16 cellular contexts compared by ENCODE assay signal in the genomic region with DNA sequence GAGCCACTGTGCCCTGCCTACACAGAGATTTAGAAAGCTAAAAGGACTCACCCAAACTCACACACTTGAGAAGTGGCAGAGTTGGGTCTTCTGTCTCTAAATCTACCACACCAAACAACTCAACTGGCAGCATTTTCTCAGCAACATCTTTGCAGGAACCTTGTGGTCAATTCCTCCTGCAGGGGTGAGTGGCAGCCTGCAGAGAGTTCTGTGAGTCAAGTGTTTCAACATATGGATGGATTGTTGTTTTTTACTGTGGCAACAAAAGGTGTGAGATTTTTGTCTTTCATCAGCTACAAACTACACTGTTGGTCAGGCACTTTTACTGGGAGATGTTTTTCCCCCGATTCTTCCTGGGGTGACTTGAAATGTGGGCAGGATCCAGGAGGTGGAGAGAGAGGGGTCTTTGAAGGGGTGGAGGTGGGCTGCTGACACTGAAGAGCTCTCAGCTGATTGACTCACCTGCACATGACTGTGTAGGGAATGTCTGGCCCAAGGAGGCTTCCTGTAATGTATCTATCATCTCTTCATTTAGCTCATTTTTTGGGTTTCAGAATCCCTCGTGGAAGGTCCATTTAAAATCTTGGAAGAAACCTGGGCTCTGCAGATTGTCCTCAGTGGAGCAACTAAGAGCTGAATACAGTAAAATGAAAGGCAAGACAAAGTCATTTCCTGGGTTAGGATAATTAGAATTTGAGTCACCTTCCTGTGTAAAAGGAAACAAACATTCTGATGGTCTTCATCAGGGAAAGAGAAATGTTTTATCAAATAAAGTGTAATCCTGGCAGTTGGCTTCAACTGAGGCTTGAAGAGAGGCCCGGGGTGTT.
DNase-seq lines count a peak whose midpoint lies in the region; ATAC-seq, FAIRE-seq and TF ChIP-seq lines count a peak whose summit lies in the region.
"Had no signal": no experiment of that assay in that cellular context is flagged by ENCODE, and none has a peak within 500 bp of the region (broad histone marks: within the 10 kb centered on the region; RNA-seq: fewer than 3 reads in every experiment).

No MANE protein-coding gene starts in this region.

- CTCF ChIA-PET in CD8-positive, alpha-beta T cell (lab: Charles Lee), result interaction anchor here (1.2 to 1.7 kb wide), 3 partner anchors 12 to 22 kb away, joined by 3 to 4 read pairs (median 3); no protein-coding TSS in a partner anchor

- peaks cover 11% of the 10 kb centered on the region for H3K4me1 ChIP-seq in astrocyte (ENCODE audit: insufficient read depth, low read length)
- no peaks in the 10 kb centered on the region for H3K4me1 ChIP-seq in CD8-positive, alpha-beta T cell (ENCODE audit: insufficient read depth, low read length)
- H3K4me1 ChIP-seq: adrenal gland had no signal

- no peak overlapping the region for H3K4me3 ChIP-seq in astrocyte (ENCODE audit: insufficient read depth, low read depth, low read length)
- H3K4me3 ChIP-seq in CD8-positive, alpha-beta T cell (ENCODE audit: low read depth, low read length), result no peak overlapping the region
- H3K4me3 ChIP-seq: adrenal gland, smooth muscle cell had no signal

- H3K4me1 Mint-ChIP-seq in astrocyte (ENCODE audit: low read depth, unreplicated experiment), result peaks cover 9% of the 10 kb centered on the region
- H3K4me1 Mint-ChIP-seq in natural killer cell treated with Interleukin-12 subunit alpha and Interleukin-12 subunit beta and Interleukin-15 and Interleukin-18, amount 100 ng/mL, for 72 hours (ENCODE audit: low read depth in 2 of 2), result peaks cover 33 to 35% of the 10 kb centered on the region in 2 donors
- no peaks in the 10 kb centered on the region for H3K4me1 Mint-ChIP-seq in CD8-positive, alpha-beta T cell (ENCODE audit: low read depth)

- no peaks in the 10 kb centered on the region for H4K20me1 ChIP-seq in astrocyte (ENCODE audit: insufficient read depth, low read length)

- peak; percentile 55 for FAIRE-seq in astrocyte (lab: Jason Lieb, UNC)
- FAIRE-seq: endometrium had no signal

- no peaks in the 10 kb centered on the region for H3K27me3 ChIP-seq in astrocyte (ENCODE audit: insufficient read depth, low read length)
- no peaks in the 10 kb centered on the region for H3K27me3 ChIP-seq in CD8-positive, alpha-beta T cell (ENCODE audit: insufficient read depth, low read length)
- H3K27me3 ChIP-seq: adrenal gland had no signal

- POLR2A ChIA-PET in CD8-positive, alpha-beta T cell (lab: Charles Lee), result no interaction called here

- peak overlapping the region; percentile 4 for H3K4me3 Mint-ChIP-seq in astrocyte (ENCODE audit: unreplicated experiment)
- peak overlapping the region; percentile 86 for H3K4me3 Mint-ChIP-seq in natural killer cell treated with Interleukin-12 subunit alpha and Interleukin-12 subunit beta and Interleukin-15 and Interleukin-18, amount 100 ng/mL, for 72 hours
- no peak overlapping the region for H3K4me3 Mint-ChIP-seq in CD8-positive, alpha-beta T cell

- H3K27ac ChIP-seq in astrocyte (ENCODE audit: low read depth, low read length), result peak overlapping the region; percentile 6
- H3K27ac ChIP-seq in CD8-positive, alpha-beta T cell (ENCODE audit: low read depth, low read length), result no peak overlapping the region
- H3K27ac ChIP-seq: adrenal gland had no signal

- no peak overlapping the region for H2AFZ ChIP-seq in astrocyte (ENCODE audit: low read depth, low read length)

- peaks cover 15% of the 10 kb centered on the region for H3K9me3 ChIP-seq in astrocyte (ENCODE audit: insufficient read depth, low read depth, low read length)
- peaks cover 5% of the 10 kb centered on the region for H3K9me3 ChIP-seq in CD8-positive, alpha-beta T cell (ENCODE audit: low read length)
- H3K9me3 ChIP-seq: adrenal gland had no signal

- H3K4me2 ChIP-seq in astrocyte (ENCODE audit: low read length), result peak overlapping the region; percentile 75
- H3K4me2 ChIP-seq: smooth muscle cell had no signal

- no peaks in the 10 kb centered on the region for H3K36me3 ChIP-seq in astrocyte (ENCODE audit: insufficient read depth, low read length)
- H3K36me3 ChIP-seq in CD8-positive, alpha-beta T cell (ENCODE audit: insufficient read depth, low read length), result no peaks in the 10 kb centered on the region
- H3K36me3 ChIP-seq: adrenal gland had no signal

- H3K27ac Mint-ChIP-seq in astrocyte (ENCODE audit: unreplicated experiment), result peak overlapping the region; percentile 43
- H3K27ac Mint-ChIP-seq in natural killer cell treated with Interleukin-12 subunit alpha and Interleukin-12 subunit beta and Interleukin-15 and Interleukin-18, amount 100 ng/mL, for 72 hours, result peak overlapping the region; percentile 86 to 90
- no peak overlapping the region for H3K27ac Mint-ChIP-seq in CD8-positive, alpha-beta T cell

- intact Hi-C loops in CD8-positive, alpha-beta T cell (cut with DNase I, micrococcal nuclease), result no loop called here

- peak; percentile 42 for DNase-seq in NK-92 treated with Interleukin-12 subunit alpha and Interleukin-12 subunit beta, amount 100 ng/mL, for 24 hours (lab: John Stamatoyannopoulos, UW)
- DNase-seq in NK-92 (lab: John Stamatoyannopoulos, UW; ENCODE audit: unreplicated experiment) (no peak), MV-4-11 (lab: John Stamatoyannopoulos, UW) (peak; percentile 56), astrocyte (ENCODE audit: low read depth) (peak; percentile 31), cortex of kidney (lab: John Stamatoyannopoulos, UW) (no peak), AML-193 (lab: John Stamatoyannopoulos, UW) (no peak)
- peak; percentile 70 for DNase-seq in natural killer cell treated with Interleukin-12 subunit alpha and Interleukin-12 subunit beta and Interleukin-15 and Interleukin-18, amount 100 ng/mL, for 72 hours (ENCODE audit: low spot score)
- DNase-seq in CD8-positive, alpha-beta T cell, result no peak
- DNase-seq: 8988T; activated CD4-positive, CD25-positive, alpha-beta regulatory T cell treated with anti-CD3 and anti-CD28 coated beads, Interleukin-2, amount 50 U/mL, for 72 hours; adrenal gland; DMS79 treated with DMSO at 0.1 percent for 48 hours; NCI-H1694 had no signal

- ATAC-seq in natural killer cell treated with Interleukin-12 subunit alpha and Interleukin-12 subunit beta and Interleukin-15 and Interleukin-18, amount 100 ng/mL, for 72 hours, result peak; percentile 74 to 82
- ATAC-seq in CD8-positive, alpha-beta T cell, result no peak
- ATAC-seq: Right ventricle myocardium inferior had no signal

- TF ChIP-seq CTCF in astrocyte (IDR thresholded peaks at IDR 0.05; ENCODE audit: insufficient read depth, low read depth, low read length), result no peak
- TF ChIP-seq CTCF in CD8-positive, alpha-beta T cell (IDR thresholded peaks at IDR 0.05), result no peak

- no peaks in the 10 kb centered on the region for H3K27me3 Mint-ChIP-seq in astrocyte (ENCODE audit: low read depth, unreplicated experiment)
- no peaks in the 10 kb centered on the region for H3K27me3 Mint-ChIP-seq in natural killer cell treated with Interleukin-12 subunit alpha and Interleukin-12 subunit beta and Interleukin-15 and Interleukin-18, amount 100 ng/mL, for 72 hours
- peaks cover 5% of the 10 kb centered on the region for H3K27me3 Mint-ChIP-seq in CD8-positive, alpha-beta T cell (ENCODE audit: low read depth)

- no peaks in the 10 kb centered on the region for H3K79me2 ChIP-seq in astrocyte (ENCODE audit: insufficient read depth, low read length)

- H3K9ac ChIP-seq in astrocyte (ENCODE audit: low read length), result no peak overlapping the region

- peaks cover 33% of the 10 kb centered on the region for H3K9me3 Mint-ChIP-seq in astrocyte (ENCODE audit: unreplicated experiment)
- peaks cover 15% of the 10 kb centered on the region for H3K9me3 Mint-ChIP-seq in natural killer cell treated with Interleukin-12 subunit alpha and Interleukin-12 subunit beta and Interleukin-15 and Interleukin-18, amount 100 ng/mL, for 72 hours
- peaks cover 19% of the 10 kb centered on the region for H3K9me3 Mint-ChIP-seq in CD8-positive, alpha-beta T cell

- peaks cover 3% of the 10 kb centered on the region for H3K36me3 Mint-ChIP-seq in astrocyte (ENCODE audit: low read depth, unreplicated experiment)
- H3K36me3 Mint-ChIP-seq in natural killer cell treated with Interleukin-12 subunit alpha and Interleukin-12 subunit beta and Interleukin-15 and Interleukin-18, amount 100 ng/mL, for 72 hours, result peaks cover 8% of the 10 kb centered on the region
- H3K36me3 Mint-ChIP-seq in CD8-positive, alpha-beta T cell, result peaks cover 13% of the 10 kb centered on the region

Comparison
In these comparisons a context has a peak if more than half of its experiments do, and no peak if none do; other contexts are left out.
1. DNase-seq: peak in NK-92 treated with Interleukin-12 subunit alpha and Interleukin-12 subunit beta, amount 100 ng/mL, for 24 hours (single experiment), MV-4-11 (single experiment), astrocyte (single experiment) and natural killer cell treated with Interleukin-12 subunit alpha and Interleukin-12 subunit beta and Interleukin-15 and Interleukin-18, amount 100 ng/mL, for 72 hours (single experiment); none in NK-92 (single experiment), cortex of kidney (single experiment), AML-193 (0 of 2) and CD8-positive, alpha-beta T cell (0 of 7).